In genomic region chr17:74715144-74715543, GRCh38 we compare ENCODE assay signal across 26 cellular contexts. TPM values are rescaled to one million over a fixed set of nuclear protein-coding genes. Genes with fewer than 3 reads are reported as not detected.
A peak's percentile ranks its signal among the peaks of the same experiment; 100 is the strongest.
DNase-seq lines count a peak whose midpoint lies in the region; ATAC-seq and TF ChIP-seq lines count a peak whose summit lies in the region.
"Had no signal": no experiment of that assay in that cellular context is flagged by ENCODE, and none has a peak within 500 bp of the region (broad histone marks: within the 10 kb centered on the region; RNA-seq: fewer than 3 reads in every experiment).

No MANE protein-coding gene starts in this region.

- peaks cover 4% of the 10 kb centered on the region for H3K36me3 Mint-ChIP-seq in T-helper 17 cell (ENCODE audit: low read depth)
- H3K36me3 Mint-ChIP-seq: naive B cell had no signal

- no peak for TF ChIP-seq CTCF in upper lobe of right lung (IDR thresholded peaks at IDR 0.05)

- H3K9me3 ChIP-seq in upper lobe of right lung (no peaks in the 10 kb centered on the region), T-helper 17 cell (ENCODE audit: control insufficient read depth, low read length, poor library complexity, severe bottlenecking) (no peaks in the 10 kb centered on the region), SJCRH30 (replicated peaks) (no peaks in the 10 kb centered on the region)
- H3K9me3 ChIP-seq: BLaER1, esophagus muscularis mucosa, gastroesophageal sphincter, pancreas had no signal

- H3K27ac ChIP-seq in upper lobe of right lung (no peak overlapping the region), SJCRH30 (no peak overlapping the region)
- H3K27ac ChIP-seq: BLaER1, esophagus muscularis mucosa, gastroesophageal sphincter, pancreas, VCaP had no signal

- intact Hi-C loops in upper lobe of right lung (cut with DNase I), result no loop called here

- peaks cover 12% of the 10 kb centered on the region for H3K4me1 Mint-ChIP-seq in T-helper 17 cell

- peak; percentile 5 for DNase-seq in NK-92 treated with Interleukin-12 subunit alpha and Interleukin-12 subunit beta, amount 100 ng/mL, for 24 hours (lab: John Stamatoyannopoulos, UW)
- DNase-seq in NK-92 (lab: John Stamatoyannopoulos, UW; ENCODE audit: unreplicated experiment) (no peak), UCSD-AML1 (lab: John Stamatoyannopoulos, UW; ENCODE audit: unreplicated experiment) (peak; percentile 40), left kidney (ENCODE audit: low read depth, low spot score) (peak; percentile 22), upper lobe of right lung (peak; percentile 73), T-helper 17 cell (no peak), dermis blood vessel endothelial cell (no peak), SJCRH30 (no peak)
- DNase-seq: activated CD4-positive, alpha-beta T cell treated with anti-CD3 and anti-CD28 coated beads, Interleukin-2, amount 50 U/mL, for 4 hours; activated effector memory CD4-positive, alpha-beta T cell treated with anti-CD3 and anti-CD28 coated beads, Interleukin-2, amount 50 U/mL, for 16 hours; amygdala; central memory CD4-positive, alpha-beta T cell; effector CD4-positive, alpha-beta T cell; GDM1; naive B cell; NCI-H446; pancreas; stimulated activated CD4-positive, alpha-beta T cell treated with anti-CD3 and anti-CD28 coated beads, Interleukin-2, amount 100 ng/mL, for 24 hours; stimulated activated naive CD8-positive, alpha-beta T cell treated with anti-CD3 and anti-CD28 coated beads, Interleukin-15, amount 100 ng/mL, for 72 hours; SW 1271 had no signal

- H3K27me3 ChIP-seq in upper lobe of right lung (no peaks in the 10 kb centered on the region), SJCRH30 (peaks cover 51% of the 10 kb centered on the region)
- H3K27me3 ChIP-seq: BLaER1, pancreas had no signal

- H3K4me3 Mint-ChIP-seq in T-helper 17 cell, result no peak overlapping the region
- H3K4me3 Mint-ChIP-seq: stimulated activated naive CD8-positive, alpha-beta T cell treated with anti-CD3 and anti-CD28 coated beads, Interleukin-15, amount 100 ng/mL, for 72 hours had no signal

- ATAC-seq in upper lobe of right lung (peak; percentile 88), T-helper 17 cell (no peak)
- ATAC-seq: gastroesophageal sphincter; stimulated activated naive CD8-positive, alpha-beta T cell treated with anti-CD3 and anti-CD28 coated beads, Interleukin-15, amount 100 ng/mL, for 72 hours had no signal

- no peaks in the 10 kb centered on the region for H3K36me3 ChIP-seq in upper lobe of right lung
- no peaks in the 10 kb centered on the region for H3K36me3 ChIP-seq in SJCRH30
- H3K36me3 ChIP-seq: BLaER1, esophagus muscularis mucosa, gastroesophageal sphincter, pancreas had no signal

- H3K4me1 ChIP-seq in upper lobe of right lung, result peaks cover 8% of the 10 kb centered on the region
- H3K4me1 ChIP-seq in SJCRH30, result no peaks in the 10 kb centered on the region
- H3K4me1 ChIP-seq: esophagus muscularis mucosa, gastroesophageal sphincter, pancreas had no signal

- H3K27me3 Mint-ChIP-seq in T-helper 17 cell, result peaks cover 22% of the 10 kb centered on the region

- H3K27ac Mint-ChIP-seq in T-helper 17 cell, result no peak overlapping the region
- H3K27ac Mint-ChIP-seq: stimulated activated naive CD8-positive, alpha-beta T cell treated with anti-CD3 and anti-CD28 coated beads, Interleukin-15, amount 100 ng/mL, for 72 hours had no signal

- H3K4me3 ChIP-seq in upper lobe of right lung (no peak overlapping the region), SJCRH30 (no peak overlapping the region)
- H3K4me3 ChIP-seq: BLaER1, esophagus muscularis mucosa, gastroesophageal sphincter, pancreas had no signal

RNA-seq across cellular contexts. Expression of gene CD300LF, which starts 2.4 kb away (rescaled TPM):
- total RNA-seq in upper lobe of right lung (38.0 TPM), T-helper 17 cell (1 to 10 TPM in 1 of 2 donors, under 1 TPM in 1; 0.29 to 1.9 TPM), dermis blood vessel endothelial cell (not detected in 2 replicates)
- total RNA-seq in SJCRH30 (2014; rRNA removed; shearing (Covaris generic)), result not detected in 2 replicates
- total RNA-seq: H1, MCF 10A had no signal

RNA-seq across cellular contexts. Expression of gene RAB37, which starts 21.9 kb away (rescaled TPM):
- 6.8 TPM for total RNA-seq in upper lobe of right lung
- 10 to 100 TPM; 41.4 to 83.3 TPM for total RNA-seq in T-helper 17 cell
- total RNA-seq in dermis blood vessel endothelial cell, result 0.17 and 0.37 TPM in 2 replicates
- total RNA-seq in SJCRH30 (2014; rRNA removed; shearing (Covaris generic)), result 1.3 and 3.0 TPM in 2 replicates
- total RNA-seq: MCF 10A had no signal

RNA-seq across cellular contexts. Expression of gene NHERF1, which starts 33.3 kb away (rescaled TPM):
- 28.4 TPM for total RNA-seq in upper lobe of right lung
- total RNA-seq in T-helper 17 cell, result 100 to 1,000 TPM; 130 to 132 TPM
- total RNA-seq in dermis blood vessel endothelial cell, result 10.4 and 22.5 TPM in 2 replicates
- total RNA-seq in SJCRH30 (2014; rRNA removed; shearing (Covaris generic)), result 42.0 and 45.4 TPM in 2 replicates

Comparison
In these comparisons a context has a peak if more than half of its experiments do, and no peak if none do; other contexts are left out.
1. DNase-seq: peak in NK-92 treated with Interleukin-12 subunit alpha and Interleukin-12 subunit beta, amount 100 ng/mL, for 24 hours (single experiment), UCSD-AML1 (single experiment), left kidney (single experiment) and upper lobe of right lung (single experiment); none in NK-92 (single experiment), T-helper 17 cell (0 of 3), dermis blood vessel endothelial cell (single experiment) and SJCRH30 (0 of 2).
2. RNA of gene CD300LF, which starts 2.4 kb away (total RNA-seq): 38.0 TPM in upper lobe of right lung (single experiment); 0.29 to 1.9 TPM in T-helper 17 cell, not detected in dermis blood vessel endothelial cell and not detected in SJCRH30; every median in the first group is over 10 times any median in the second.